In the genomic region with DNA sequence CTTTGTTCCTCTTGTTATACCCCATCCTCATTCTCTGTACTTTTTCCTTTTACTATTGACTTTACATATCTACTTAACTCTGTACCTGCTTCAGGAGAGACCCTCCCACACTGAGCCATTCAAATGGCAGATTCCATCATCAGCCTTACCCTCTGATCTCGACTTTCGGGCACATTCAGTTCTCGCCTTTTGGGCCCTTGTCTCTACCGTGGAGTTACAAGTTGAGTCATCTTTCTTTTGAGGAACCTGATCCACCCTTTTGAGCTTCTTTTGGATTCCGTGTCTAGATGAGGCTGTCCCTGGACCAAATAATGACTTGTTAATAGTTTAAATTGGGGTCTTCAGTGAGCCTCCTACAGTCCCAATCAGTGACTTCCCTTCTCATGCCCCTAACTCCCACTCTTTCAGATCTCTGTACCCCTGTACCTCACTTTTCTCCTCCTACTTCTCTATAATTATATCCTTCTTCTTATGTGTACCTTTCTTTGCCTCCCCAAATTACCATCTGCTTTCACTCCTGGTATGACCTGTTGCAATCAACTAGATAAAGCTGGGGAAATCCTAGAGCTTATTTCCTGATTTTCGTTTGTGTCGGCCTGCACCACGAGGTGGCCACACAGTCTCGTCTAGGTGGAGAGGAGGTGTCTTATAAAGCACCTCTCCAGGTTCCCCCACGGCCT, we compare ENCODE assay signal across 9 cellular contexts. TPM values are rescaled to one million over a fixed set of nuclear protein-coding genes. Genes with fewer than 3 reads are reported as not detected.
DNase-seq lines count a peak whose midpoint lies in the region; ATAC-seq and TF ChIP-seq lines count a peak whose summit lies in the region.
"Had no signal": no experiment of that assay in that cellular context is flagged by ENCODE, and none has a peak within 500 bp of the region (broad histone marks: within the 10 kb centered on the region; RNA-seq: fewer than 3 reads in every experiment).

No MANE protein-coding gene starts in this region.

- intact Hi-C loops in thyroid gland (cut with DNase I) = no loop called here

- peak in 1 of 3 experiments; percentile 17 for DNase-seq in effector memory CD8-positive, alpha-beta T cell
- DNase-seq in NCI-H2227 treated with DMSO at 0.1 percent for 48 hours (lab: John Stamatoyannopoulos, UW) = no peak
- DNase-seq in thyroid gland = no peak
- DNase-seq in NCI-H1092 (lab: John Stamatoyannopoulos, UW) = no peak
- DNase-seq: foreskin melanocyte, NCI-H524 treated with DMSO at 0.1 percent for 48 hours had no signal

- no peak for TF ChIP-seq POLR2A in thyroid gland (IDR thresholded peaks at IDR 0.05)

- H3K27ac Mint-ChIP-seq in effector memory CD8-positive, alpha-beta T cell = peak overlapping the region; percentile 7 to 69

- no peaks in the 10 kb centered on the region for H3K9me3 Mint-ChIP-seq in effector memory CD8-positive, alpha-beta T cell

- ATAC-seq in GM18867 (IDR thresholded peaks at IDR 0.05; ENCODE audit: unreplicated experiment) = peak; percentile 48
- peak; percentile 50 for ATAC-seq in GM21528 (IDR thresholded peaks at IDR 0.05; ENCODE audit: low FRiP score, unreplicated experiment)
- ATAC-seq in HG03571 (IDR thresholded peaks at IDR 0.05; ENCODE audit: unreplicated experiment) = peak; percentile 24
- ATAC-seq in effector memory CD8-positive, alpha-beta T cell (replicated peaks) = peak; percentile 31

- H3K4me3 ChIP-seq in thyroid gland (replicated peaks in 1 of 3) = no peak overlapping the region

- H3K27me3 ChIP-seq in thyroid gland = no peaks in the 10 kb centered on the region

- TF ChIP-seq CTCF in thyroid gland (IDR thresholded peaks at IDR 0.05) = no peak

- no peak overlapping the region for H3K27ac ChIP-seq in thyroid gland

- H3K36me3 ChIP-seq in thyroid gland = peaks cover 29 to 34% of the 10 kb centered on the region in 2 donors

- peak overlapping the region in 1 of 2 donors; percentile 2 for H3K4me3 Mint-ChIP-seq in effector memory CD8-positive, alpha-beta T cell

- WGBS in thyroid gland, 2 donors = 92 to 94% methylated on average over 10 of the region's 10 CpGs

- peaks cover 11 to 29% of the 10 kb centered on the region in 2 donors for H3K4me1 Mint-ChIP-seq in effector memory CD8-positive, alpha-beta T cell (ENCODE audit: low read depth in 2 of 2)

- H3K27me3 Mint-ChIP-seq in effector memory CD8-positive, alpha-beta T cell = no peaks in the 10 kb centered on the region

- H3K36me3 Mint-ChIP-seq in effector memory CD8-positive, alpha-beta T cell (ENCODE audit: insufficient read depth) = peaks cover 54% of the 10 kb centered on the region

- no peaks in the 10 kb centered on the region for H3K4me1 ChIP-seq in thyroid gland

- H3K9me3 ChIP-seq in thyroid gland = no peaks in the 10 kb centered on the region

RNA-seq across cellular contexts. Expression of a gene that starts 17.2 kb away (rescaled TPM):
- 10 to 100 TPM; 17.7 to 66.2 (median 23.5) TPM for total RNA-seq in thyroid gland

RNA-seq across cellular contexts. Expression of a gene that starts 23.0 kb away (rescaled TPM):
- 1 to 10 TPM in 2 of 4 donors, under 1 TPM in 2; 0.58 to 1.2 (median 0.95) TPM for total RNA-seq in thyroid gland
